10 cellular contexts compared by ENCODE assay signal in genomic region chr7:15561840-15562239, GRCh38. TPM values are rescaled to one million over a fixed set of nuclear protein-coding genes. Genes with fewer than 3 reads are reported as not detected.
DNase-seq lines count a peak whose midpoint lies in the region; ATAC-seq, FAIRE-seq and TF ChIP-seq lines count a peak whose summit lies in the region.
"Had no signal": no experiment of that assay in that cellular context is flagged by ENCODE, and none has a peak within 500 bp of the region (broad histone marks: within the 10 kb centered on the region; RNA-seq: fewer than 3 reads in every experiment).

Gene AGMO (minus strand): TSS chr7:15562015.

- H3K4me3 ChIP-seq in heart right ventricle = peak within 1 kb of the TSS in 9 of 10 donors; percentile 11 to 48 (median 39)
- peak within 1 kb of the TSS; percentile 7 to 41 (median 32) for H3K4me3 ChIP-seq in gastrocnemius medialis

- peak; percentile 61 to 87 (median 78) for ATAC-seq in heart right ventricle
- ATAC-seq in gastrocnemius medialis = peak; percentile 56 to 66

- intact Hi-C loops in heart right ventricle (cut with DNase I) = loop anchor here in 6 of 10 donors (5.0 to 10.0 kb wide), 6 partner anchors 47 to 1715 kb away; no protein-coding TSS in a partner anchor
- intact Hi-C loops in gastrocnemius medialis (cut with DNase I; ENCODE audit: low total_unique reads) = loop anchor here (10.0 kb wide), 1 partner anchor 263 kb away; no protein-coding TSS in a partner anchor

- FAIRE-seq in GM12892 (lab: Jason Lieb, UNC) = no peak

- WGBS in heart right ventricle, 2 donors = 45 to 64% methylated on average over 5 of the region's 5 CpGs

- H3K36me3 ChIP-seq in heart right ventricle = no peaks in the 10 kb centered on the region
- no peaks in the 10 kb centered on the region for H3K36me3 ChIP-seq in gastrocnemius medialis

- H3K9me3 ChIP-seq in heart right ventricle (no peaks in the 10 kb centered on the region), gastrocnemius medialis (no peaks in the 10 kb centered on the region)

- peak within 1 kb of the TSS; percentile 62 to 89 (median 71) for H3K27ac ChIP-seq in heart right ventricle
- H3K27ac ChIP-seq in gastrocnemius medialis = peak within 1 kb of the TSS; percentile 66 to 74 (median 73)
- H3K27ac ChIP-seq: HL-60 had no signal

- TF ChIP-seq CTCF in heart right ventricle (IDR thresholded peaks at IDR 0.05) = peak in 5 of 9 donors; percentile 8 to 43 (median 35)
- TF ChIP-seq CTCF in gastrocnemius medialis (IDR thresholded peaks at IDR 0.05 in 4 of 5, conservative IDR thresholded peaks at IDR 0.05 in 1 of 5) = no peak

- no peak for TF ChIP-seq POLR2A in gastrocnemius medialis (IDR thresholded peaks at IDR 0.05)
- no peak for TF ChIP-seq POLR2A in GM12892 (IDR thresholded peaks at IDR 0.05; ENCODE audit: low read depth, low read length)

- in situ Hi-C loops in gastrocnemius medialis (cut with MboI; ENCODE audit: low sequenced_read_pairs in 4 of 4) = loop anchor here in 1 of 4 donors (25.0 kb wide), 1 partner anchor 500 kb away; no protein-coding TSS in a partner anchor

- DNase-seq in HT1080 (ENCODE audit: low read depth) = peak; percentile 47
- DNase-seq in amygdala (lab: John Stamatoyannopoulos, UW) = peak in 49 of 56 donors; percentile 2 to 78 (median 40)
- peak; percentile 69 to 76 for DNase-seq in heart right ventricle
- peak; percentile 10 to 48 for DNase-seq in gastrocnemius medialis
- DNase-seq in SKM-1 treated with dmso at 0.1 percent for 144 hours (lab: John Stamatoyannopoulos, UW; ENCODE audit: unreplicated experiment) = no peak
- no peak for DNase-seq in NCI-H1436 treated with DMSO at 0.1 percent for 48 hours (lab: John Stamatoyannopoulos, UW)
- DNase-seq in activated naive CD4-positive, alpha-beta T cell treated with anti-CD3 and anti-CD28 coated beads, Interleukin-2, amount 50 U/mL, for 16 hours = no peak
- DNase-seq in GM12892 (ENCODE audit: insufficient read length) = no peak

- H3K27me3 ChIP-seq in heart right ventricle = no peaks in the 10 kb centered on the region
- H3K27me3 ChIP-seq in gastrocnemius medialis = no peaks in the 10 kb centered on the region

- peaks cover 0 to 49% (median 8%) of the 10 kb centered on the region in 9 donors for H3K4me1 ChIP-seq in heart right ventricle
- H3K4me1 ChIP-seq in gastrocnemius medialis = no peaks in the 10 kb centered on the region

RNA-seq across cellular contexts. Expression of gene AGMO, which starts in this region (rescaled TPM):
- total RNA-seq in HT1080 (2014; rRNA removed; shearing (Covaris generic)) = not detected in 2 replicates
- polyA plus RNA-seq in HT1080 (2015; cell fraction: cytosol; rRNA removed) = 0.19 TPM in 1 of 2 replicates, not detected in the other
- not detected in 2 replicates for polyA plus RNA-seq in HT1080 (2015; cell fraction: nucleus; rRNA removed)
- total RNA-seq in heart right ventricle (under 1 TPM; 0.12 to 0.70 (median 0.40) TPM), gastrocnemius medialis (under 1 TPM in 2 of 4 donors, not detected in 2; 0.11 to 0.55 TPM)
- polyA plus RNA-seq in heart right ventricle = under 1 TPM; 0.13 to 0.44 TPM
- not detected for polyA plus RNA-seq in GM12892 (2012; ENCODE audit: missing spikeins)
- total RNA-seq: T-helper 2 cell treated with Interferon-gamma antibody and Interleukin-4, amounts not matched to agents 100 ng/mL and 5 ng/mL, for 36 hours had no signal

Comparison
In these comparisons a context has a peak if more than half of its experiments do, and no peak if none do; other contexts are left out.
1. Peak in DNase-seq in HT1080; RNA of the gene not detected or under 1 TPM.
2. Peak in DNase-seq, ATAC-seq, H3K4me3 ChIP-seq and H3K27ac ChIP-seq in heart right ventricle; RNA of the gene not detected or under 1 TPM.
3. Peak in DNase-seq, ATAC-seq, H3K4me3 ChIP-seq and H3K27ac ChIP-seq in gastrocnemius medialis; RNA of the gene not detected or under 1 TPM.
4. DNase-seq: peak in amygdala (49 of 56); none in SKM-1 treated with dmso at 0.1 percent for 144 hours (single experiment), NCI-H1436 treated with DMSO at 0.1 percent for 48 hours (single experiment), activated naive CD4-positive, alpha-beta T cell treated with anti-CD3 and anti-CD28 coated beads, Interleukin-2, amount 50 U/mL, for 16 hours (single experiment) and GM12892 (single experiment).
5. CTCF ChIP-seq: peak in heart right ventricle (5 of 9); none in gastrocnemius medialis (0 of 5).